ENCODE assay signal across 9 cellular contexts in the genomic region with DNA sequence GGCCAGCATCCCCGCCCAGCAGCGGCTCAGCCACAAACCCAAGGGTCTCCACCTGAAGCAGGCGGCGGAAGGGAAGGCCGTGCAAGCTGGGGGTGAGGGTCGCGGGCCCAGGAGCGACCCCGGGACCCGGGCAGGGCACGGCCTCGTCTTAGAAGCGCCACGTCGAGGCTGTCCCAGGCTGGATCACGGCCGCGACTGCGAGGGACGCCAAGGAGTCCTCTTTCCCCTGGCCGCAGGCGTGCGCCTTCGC. TPM values are rescaled to one million over a fixed set of nuclear protein-coding genes. Genes with fewer than 3 reads are reported as not detected.
DNase-seq lines count a peak whose midpoint lies in the region; ATAC-seq, FAIRE-seq and TF ChIP-seq lines count a peak whose summit lies in the region.
"Had no signal": no experiment of that assay in that cellular context is flagged by ENCODE, and none has a peak within 500 bp of the region (broad histone marks: within the 10 kb centered on the region; RNA-seq: fewer than 3 reads in every experiment).

No MANE protein-coding gene starts in this region.

- TF ChIP-seq CTCF in AG04449 (IDR thresholded peaks at IDR 0.05; ENCODE audit: insufficient read depth, low read length, missing control alignments) = no peak
- no peak for TF ChIP-seq CTCF in bronchial epithelial cell (IDR thresholded peaks at IDR 0.05; ENCODE audit: insufficient read depth, low read length, severe bottlenecking)

- peaks cover 25% of the 10 kb centered on the region for H3K4me1 ChIP-seq in mononuclear cell (ENCODE audit: insufficient read depth, low read length)

- DNase-seq in AG04449 (ENCODE audit: low read depth, low spot score) (no peak), bronchial epithelial cell (ENCODE audit: low read depth) (no peak), NCI-H2029 (lab: John Stamatoyannopoulos, UW) (no peak), NOMO-1 treated with DMSO at 0.1 percent for 48 hours (lab: John Stamatoyannopoulos, UW; ENCODE audit: unreplicated experiment) (no peak), medulla oblongata (ENCODE audit: extremely low spot score) (no peak)

- no peaks in the 10 kb centered on the region for H3K9me3 ChIP-seq in mononuclear cell (ENCODE audit: low read depth, low read length)

- H3K36me3 ChIP-seq in bronchial epithelial cell (ENCODE audit: control insufficient read depth, insufficient read depth, low read length) = peaks cover 7% of the 10 kb centered on the region

- ATAC-seq in HG03060 (IDR thresholded peaks at IDR 0.05; ENCODE audit: low read depth, unreplicated experiment) (peak; percentile 4), HG03196 (IDR thresholded peaks at IDR 0.05; ENCODE audit: unreplicated experiment) (no peak)

- CTCF ChIA-PET in AG04449 (lab: Yijun Ruan, JAX) = interaction anchor here (0.5 to 4.2 kb wide), 9 partner anchors 11 to 88 kb away, joined by 3 to 17 read pairs (median 5); a partner anchor contains a TSS

- POLR2A ChIA-PET in AG04449 (lab: Yijun Ruan, JAX) = interaction anchor here (0.7 kb wide), 1 partner anchor 39 kb away, joined by 4 read pairs; no protein-coding TSS in a partner anchor

- FAIRE-seq in bronchial epithelial cell (lab: Jason Lieb, UNC) = no peak

- H3K4me3 ChIP-seq in AG04449 (ENCODE audit: low read depth, low read length) (peak overlapping the region; percentile 81), bronchial epithelial cell (ENCODE audit: low read depth, low read length) (peak overlapping the region; percentile 65), mononuclear cell (ENCODE audit: low read length) (peak overlapping the region; percentile 79)

- H3K27me3 ChIP-seq in bronchial epithelial cell (ENCODE audit: control insufficient read depth, insufficient read depth, low read length) (no peaks in the 10 kb centered on the region), mononuclear cell (ENCODE audit: insufficient read depth, low read length) (no peaks in the 10 kb centered on the region)

RNA-seq across cellular contexts. Expression of a gene that starts 0.5 kb away (rescaled TPM):
- 3.9 and 5.4 TPM in 2 replicates for total RNA-seq in bronchial epithelial cell
- 1.2 TPM for total RNA-seq in mononuclear cell

RNA-seq across cellular contexts. Expression of a gene that starts 31.2 kb away (rescaled TPM):
- total RNA-seq in bronchial epithelial cell = 0.53 and 0.64 TPM in 2 replicates
- total RNA-seq in mononuclear cell = not detected

RNA-seq across cellular contexts. Expression of a gene that starts 42.4 kb away (rescaled TPM):
- total RNA-seq in bronchial epithelial cell (under 0.01 TPM in 1 of 2 replicates, not detected in the other), mononuclear cell (not detected)
- total RNA-seq: myocyte had no signal

RNA-seq across cellular contexts. Expression of a gene that starts 46.2 kb away (rescaled TPM):
- 4.7 and 5.4 TPM in 2 replicates for total RNA-seq in bronchial epithelial cell
- 2.1 TPM for total RNA-seq in mononuclear cell
